ENCODE assay signal across 34 cellular contexts in genomic region chr3:76699846-76700245, GRCh38.
"Had no signal": no experiment of that assay in that cellular context is flagged by ENCODE, and none has a peak within 500 bp of the region (broad histone marks: within the 10 kb centered on the region; RNA-seq: fewer than 3 reads in every experiment).

No MANE protein-coding gene starts in this region.

- H3K27ac ChIP-seq: ascending aorta, cardiac muscle cell, Peyer's patch, SJSA1 had no signal

- H3K9ac ChIP-seq: SK-N-SH had no signal

- H3K36me3 ChIP-seq: ascending aorta, cardiac muscle cell, MG63, Peyer's patch, SJSA1 had no signal

- H3K4me3 Mint-ChIP-seq: activated CD4-positive, alpha-beta memory T cell treated with anti-CD3 and anti-CD28 coated beads for 36 hours; activated CD8-positive, alpha-beta memory T cell treated with anti-CD3 and anti-CD28 coated beads, Interleukin-2, amount 10 ng/mL, durations not matched to agents 7 days and 5 days; activated naive CD8-positive, alpha-beta T cell treated with anti-CD3 and anti-CD28 coated beads for 36 hours; central memory CD8-positive, alpha-beta T cell; T-helper 1 cell treated with Interleukin-12 subunit alpha and Interleukin-12 subunit beta and Interleukin-4 antibody, amounts not matched to agents 30 μg/mL and 1 μg/mL, for 36 hours; T-helper 2 cell treated with Interferon-gamma antibody and Interleukin-4, amounts not matched to agents 5 μg/mL and 100 μg/mL, for 36 hours had no signal

- DNase-seq: activated CD4-positive, alpha-beta memory T cell treated with anti-CD3 and anti-CD28 coated beads for 36 hours; activated CD4-positive, alpha-beta T cell treated with anti-CD3 and anti-CD28 coated beads for 4 hours; activated CD4-positive, alpha-beta T cell treated with anti-CD3 and anti-CD28 coated beads, Interleukin-2, amount 50 U/mL, for 1 hour; activated CD8-positive, alpha-beta memory T cell treated with anti-CD3 and anti-CD28 coated beads for 24 hours; activated CD8-positive, alpha-beta memory T cell treated with anti-CD3 and anti-CD28 coated beads, Interleukin-2, amount 10 ng/mL, durations not matched to agents 7 days and 5 days; activated CD8-positive, alpha-beta memory T cell treated with anti-CD3 and anti-CD28 coated beads, Interleukin-2, amount 50 U/mL, for 48 hours; activated effector memory CD4-positive, alpha-beta T cell treated with Interleukin-2 at 50 U/mL for 16 hours; activated naive CD4-positive, alpha-beta T cell; activated naive CD4-positive, alpha-beta T cell treated with anti-CD3 and anti-CD28 coated beads, Interleukin-2, amount 50 U/mL, for 16 hours; activated naive CD8-positive, alpha-beta T cell treated with anti-CD3 and anti-CD28 coated beads for 36 hours; activated T-cell treated with anti-CD3 and anti-CD28 coated beads, Interleukin-2, amount 50 U/mL, for 48 hours; amygdala; Kasumi-1; MG63; MV-4-11; NCI-H1092; NCI-H1436 treated with DMSO at 0.1 percent for 48 hours; NCI-H1694 treated with DMSO at 0.1 percent for 48 hours; NCI-H2029; NCI-H345; NCI-H524 treated with DMSO at 0.1 percent for 48 hours; PC-3; Peyer's patch; RPMI8226; SHP77 treated with DMSO at 0.1 percent for 48 hours; SK-N-SH had no signal

- H3K27ac Mint-ChIP-seq: activated CD4-positive, alpha-beta memory T cell treated with anti-CD3 and anti-CD28 coated beads for 36 hours; activated CD8-positive, alpha-beta memory T cell treated with anti-CD3 and anti-CD28 coated beads, Interleukin-2, amount 10 ng/mL, durations not matched to agents 7 days and 5 days; activated naive CD8-positive, alpha-beta T cell treated with anti-CD3 and anti-CD28 coated beads for 36 hours; T-helper 1 cell treated with Interleukin-12 subunit alpha and Interleukin-12 subunit beta and Interleukin-4 antibody, amounts not matched to agents 30 μg/mL and 1 μg/mL, for 36 hours; T-helper 2 cell treated with Interferon-gamma antibody and Interleukin-4, amounts not matched to agents 5 μg/mL and 100 μg/mL, for 36 hours had no signal

- H3K4me1 ChIP-seq: ascending aorta, Peyer's patch, SJSA1 had no signal

- H3K4me3 ChIP-seq: ascending aorta, cardiac muscle cell, MG63, Peyer's patch, SJSA1 had no signal

- FAIRE-seq: TTC549 had no signal

- H3K36me3 Mint-ChIP-seq: activated CD4-positive, alpha-beta memory T cell treated with anti-CD3 and anti-CD28 coated beads for 36 hours; activated CD8-positive, alpha-beta memory T cell treated with anti-CD3 and anti-CD28 coated beads, Interleukin-2, amount 10 ng/mL, durations not matched to agents 7 days and 5 days; activated naive CD8-positive, alpha-beta T cell treated with anti-CD3 and anti-CD28 coated beads for 36 hours had no signal

- ATAC-seq: activated CD4-positive, CD25-positive, alpha-beta regulatory T cell treated with anti-CD3 and anti-CD28 coated beads, Interleukin-2, amount 50 U/mL, for 24 hours; activated CD8-positive, alpha-beta memory T cell treated with anti-CD3 and anti-CD28 coated beads, Interleukin-2, amount 10 ng/mL, durations not matched to agents 7 days and 5 days; PC-3 had no signal

- H3K4me1 Mint-ChIP-seq: activated CD8-positive, alpha-beta memory T cell treated with anti-CD3 and anti-CD28 coated beads, Interleukin-2, amount 10 ng/mL, durations not matched to agents 7 days and 5 days; activated naive CD8-positive, alpha-beta T cell treated with anti-CD3 and anti-CD28 coated beads for 36 hours; central memory CD8-positive, alpha-beta T cell had no signal

- H3K9me3 ChIP-seq: ascending aorta, MG63, Peyer's patch, SJSA1, SK-N-SH had no signal

- H3K4me2 ChIP-seq: SK-N-SH had no signal

- H3K27me3 ChIP-seq: ascending aorta, cardiac muscle cell, MG63, Peyer's patch, SJSA1 had no signal

- H3K27me3 Mint-ChIP-seq: activated CD4-positive, alpha-beta memory T cell treated with anti-CD3 and anti-CD28 coated beads for 36 hours; activated CD8-positive, alpha-beta memory T cell treated with anti-CD3 and anti-CD28 coated beads, Interleukin-2, amount 10 ng/mL, durations not matched to agents 7 days and 5 days; activated naive CD8-positive, alpha-beta T cell treated with anti-CD3 and anti-CD28 coated beads for 36 hours; central memory CD8-positive, alpha-beta T cell had no signal
